12 cellular contexts compared by ENCODE assay signal in the genomic region with DNA sequence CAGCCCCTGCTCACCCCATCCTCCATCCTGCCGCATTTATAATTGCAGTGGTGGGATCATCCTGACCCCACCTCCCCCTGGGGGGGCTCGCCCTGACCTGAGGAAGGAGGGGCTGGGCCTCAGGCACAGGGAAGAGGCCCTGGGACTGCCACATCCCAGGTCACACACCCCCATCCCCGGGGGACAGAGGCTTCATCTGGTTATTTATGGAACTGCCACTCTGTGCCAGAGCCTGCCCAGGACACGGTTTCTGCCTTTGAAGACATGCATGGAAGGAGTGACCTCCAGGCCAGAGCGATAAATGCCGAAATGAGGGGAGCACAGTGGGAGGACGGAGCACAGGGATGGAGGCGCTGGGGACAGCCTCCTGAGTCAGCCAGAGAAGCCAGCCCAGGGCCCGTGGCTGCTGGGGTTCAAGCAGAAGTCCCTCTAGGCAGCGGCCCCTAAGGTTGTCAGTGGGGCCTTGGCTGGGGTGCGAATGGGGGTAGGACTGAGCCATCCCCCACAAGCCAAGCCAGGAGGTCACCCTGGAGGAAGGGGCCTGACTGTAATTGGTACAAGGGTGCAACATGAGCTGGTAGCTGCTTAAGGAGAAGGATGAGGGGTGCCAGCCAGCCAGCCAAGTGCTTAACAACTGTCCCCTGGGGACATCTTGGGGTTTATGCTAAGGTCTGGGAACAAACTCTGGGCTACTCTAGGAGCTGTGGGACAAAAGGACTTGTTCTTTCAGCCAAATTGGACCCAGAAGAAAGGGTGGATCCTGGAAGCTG. TPM values are rescaled to one million over a fixed set of nuclear protein-coding genes. Genes with fewer than 3 reads are reported as not detected.
DNase-seq lines count a peak whose midpoint lies in the region; ATAC-seq and TF ChIP-seq lines count a peak whose summit lies in the region.
"Had no signal": no experiment of that assay in that cellular context is flagged by ENCODE, and none has a peak within 500 bp of the region (broad histone marks: within the 10 kb centered on the region; RNA-seq: fewer than 3 reads in every experiment).

No MANE protein-coding gene starts in this region.

- H3K4me1 Mint-ChIP-seq in osteocyte (ENCODE audit: unreplicated experiment) = peaks cover 56% of the 10 kb centered on the region
- no peaks in the 10 kb centered on the region for H3K4me1 Mint-ChIP-seq in activated T-cell treated with anti-CD3 and anti-CD28 coated beads, Interleukin-2, amount 50 U/mL, for 72 hours (ENCODE audit: low read depth)

- no peaks in the 10 kb centered on the region for H3K36me3 ChIP-seq in SJSA1

- POLR2A ChIA-PET in AG04450 (lab: Yijun Ruan, JAX) = no interaction called here

- no peaks in the 10 kb centered on the region for H3K9me3 Mint-ChIP-seq in osteocyte (ENCODE audit: unreplicated experiment)
- no peaks in the 10 kb centered on the region for H3K9me3 Mint-ChIP-seq in activated T-cell treated with anti-CD3 and anti-CD28 coated beads, Interleukin-2, amount 50 U/mL, for 72 hours

- H3K4me1 ChIP-seq in SJSA1 (replicated peaks) = peaks cover 69% of the 10 kb centered on the region

- TF ChIP-seq CTCF in AG04450 (IDR thresholded peaks at IDR 0.05; ENCODE audit: low read depth, low read length) = no peak
- TF ChIP-seq CTCF in osteocyte (IDR thresholded peaks at IDR 0.05) = no peak

- H3K27ac Mint-ChIP-seq in osteocyte (ENCODE audit: unreplicated experiment) = peak overlapping the region; percentile 80
- no peak overlapping the region for H3K27ac Mint-ChIP-seq in activated T-cell treated with anti-CD3 and anti-CD28 coated beads, Interleukin-2, amount 50 U/mL, for 72 hours

- peak overlapping the region; percentile 93 for H3K27ac ChIP-seq in AG04450 (ENCODE audit: low read depth, low read length)
- H3K27ac ChIP-seq in SJSA1 = peak overlapping the region; percentile 99
- H3K27ac ChIP-seq: SK-N-MC had no signal

- no peak overlapping the region for H3K4me3 Mint-ChIP-seq in osteocyte (ENCODE audit: unreplicated experiment)
- H3K4me3 Mint-ChIP-seq in activated T-cell treated with anti-CD3 and anti-CD28 coated beads, Interleukin-2, amount 50 U/mL, for 72 hours = no peak overlapping the region

- peak; percentile 48 to 53 for ATAC-seq in left cardiac atrium
- no peak for ATAC-seq in activated T-cell treated with anti-CD3 and anti-CD28 coated beads, Interleukin-2, amount 50 U/mL, for 72 hours (replicated peaks in 1 of 2)

- H3K27me3 ChIP-seq in AG04450 (ENCODE audit: control insufficient read depth, insufficient read depth, low read length) = no peaks in the 10 kb centered on the region
- H3K27me3 ChIP-seq in SJSA1 (replicated peaks) = no peaks in the 10 kb centered on the region

- no peaks in the 10 kb centered on the region for H3K36me3 Mint-ChIP-seq in osteocyte (ENCODE audit: unreplicated experiment)
- no peaks in the 10 kb centered on the region for H3K36me3 Mint-ChIP-seq in activated T-cell treated with anti-CD3 and anti-CD28 coated beads, Interleukin-2, amount 50 U/mL, for 72 hours (ENCODE audit: insufficient read depth in 2 of 2)

- CTCF ChIA-PET in AG04450 (lab: Charles Lee) = no interaction called here

- H3K4me3 ChIP-seq in AG04450 (ENCODE audit: low read depth, low read length) (no peak overlapping the region), SJSA1 (no peak overlapping the region)
- H3K4me3 ChIP-seq: SK-N-MC had no signal

- DNase-seq in AG04450 (ENCODE audit: low read depth, low spot score) (no peak), SJSA1 (ENCODE audit: low read depth in 1 of 2, low spot score in 2 of 2) (no peak), left cardiac atrium (peak; percentile 61), osteocyte (ENCODE audit: extremely low spot score, unreplicated experiment) (no peak), NCI-H526 (lab: John Stamatoyannopoulos, UW) (no peak), NCI-H2196 (lab: John Stamatoyannopoulos, UW; ENCODE audit: unreplicated experiment) (no peak), NCI-H510A (lab: John Stamatoyannopoulos, UW) (no peak)
- no peak for DNase-seq in activated T-cell treated with anti-CD3 and anti-CD28 coated beads, Interleukin-2, amount 50 U/mL, for 72 hours
- DNase-seq: activated naive CD4-positive, alpha-beta T cell; NCI-H1092 had no signal

- peaks cover 5% of the 10 kb centered on the region for H3K27me3 Mint-ChIP-seq in osteocyte (ENCODE audit: unreplicated experiment)
- no peaks in the 10 kb centered on the region for H3K27me3 Mint-ChIP-seq in activated T-cell treated with anti-CD3 and anti-CD28 coated beads, Interleukin-2, amount 50 U/mL, for 72 hours (ENCODE audit: low read depth)

- H3K9me3 ChIP-seq in AG04450 (ENCODE audit: control insufficient read depth, insufficient read depth, low read length) = no peaks in the 10 kb centered on the region; the same call in 1 of the 2 replicates
- H3K9me3 ChIP-seq in SJSA1 (replicated peaks) = no peaks in the 10 kb centered on the region

- intact Hi-C loops in left cardiac atrium (cut with DNase I) = loop anchor here in 1 of 2 donors (10.0 kb wide), 1 partner anchor 131 kb away; a partner anchor contains a TSS

RNA-seq across cellular contexts. Expression of a gene that starts 51.4 kb away (rescaled TPM):
- 2.3 and 2.4 TPM in 2 replicates for polyA plus RNA-seq in AG04450 (2011; rRNA removed)
- 3.3 and 3.7 TPM in 2 replicates for polyA minus RNA-seq in AG04450 (2011; rRNA and poly(A)+ RNA removed)
- total RNA-seq in SJSA1 (2014; rRNA removed; shearing (Covaris generic)) = 1.5 and 2.4 TPM in 2 replicates
- total RNA-seq in left cardiac atrium = 1 to 10 TPM; 1.4 to 4.2 TPM
- 5.0 and 6.1 TPM in 2 replicates for total RNA-seq in osteocyte
- not detected for total RNA-seq in activated T-cell treated with anti-CD3 and anti-CD28 coated beads, Interleukin-2, amount 50 U/mL, for 72 hours
- total RNA-seq: activated CD8-positive, alpha-beta memory T cell treated with anti-CD3 and anti-CD28 coated beads for 36 hours had no signal

Comparison
In these comparisons a context has a peak if more than half of its experiments do, and no peak if none do; other contexts are left out.
1. ATAC-seq: peak in left cardiac atrium (2 of 2); none in activated T-cell treated with anti-CD3 and anti-CD28 coated beads, Interleukin-2, amount 50 U/mL, for 72 hours (0 of 2).